ENCODE assay signal across 3 cellular contexts in the genomic region with DNA sequence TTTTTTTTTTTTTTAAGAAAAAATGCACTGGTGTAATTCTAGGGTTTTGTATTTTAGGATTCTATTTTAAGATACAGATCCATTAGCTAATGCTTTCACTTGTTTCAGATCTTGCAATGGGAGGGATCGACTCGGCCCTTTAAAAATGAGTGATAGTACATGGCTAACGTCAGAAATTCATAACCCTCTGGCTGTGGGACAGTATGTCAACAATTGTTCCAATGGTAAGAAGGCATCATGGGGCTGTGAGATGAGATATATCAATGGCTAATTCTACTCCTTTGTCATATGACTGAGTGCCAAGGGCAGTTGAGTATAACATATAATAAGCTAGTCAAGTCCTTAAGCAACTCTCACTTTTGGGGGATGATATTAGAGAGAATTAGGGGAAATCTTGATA.
"Had no signal": no experiment of that assay in that cellular context is flagged by ENCODE, and none has a peak within 500 bp of the region (broad histone marks: within the 10 kb centered on the region; RNA-seq: fewer than 3 reads in every experiment).

No MANE protein-coding gene starts in this region.

- ATAC-seq: GM12878 had no signal

- DNase-seq: GDM1, GF-D8 had no signal
